1 cellular context compared by ENCODE assay signal in the genomic region with DNA sequence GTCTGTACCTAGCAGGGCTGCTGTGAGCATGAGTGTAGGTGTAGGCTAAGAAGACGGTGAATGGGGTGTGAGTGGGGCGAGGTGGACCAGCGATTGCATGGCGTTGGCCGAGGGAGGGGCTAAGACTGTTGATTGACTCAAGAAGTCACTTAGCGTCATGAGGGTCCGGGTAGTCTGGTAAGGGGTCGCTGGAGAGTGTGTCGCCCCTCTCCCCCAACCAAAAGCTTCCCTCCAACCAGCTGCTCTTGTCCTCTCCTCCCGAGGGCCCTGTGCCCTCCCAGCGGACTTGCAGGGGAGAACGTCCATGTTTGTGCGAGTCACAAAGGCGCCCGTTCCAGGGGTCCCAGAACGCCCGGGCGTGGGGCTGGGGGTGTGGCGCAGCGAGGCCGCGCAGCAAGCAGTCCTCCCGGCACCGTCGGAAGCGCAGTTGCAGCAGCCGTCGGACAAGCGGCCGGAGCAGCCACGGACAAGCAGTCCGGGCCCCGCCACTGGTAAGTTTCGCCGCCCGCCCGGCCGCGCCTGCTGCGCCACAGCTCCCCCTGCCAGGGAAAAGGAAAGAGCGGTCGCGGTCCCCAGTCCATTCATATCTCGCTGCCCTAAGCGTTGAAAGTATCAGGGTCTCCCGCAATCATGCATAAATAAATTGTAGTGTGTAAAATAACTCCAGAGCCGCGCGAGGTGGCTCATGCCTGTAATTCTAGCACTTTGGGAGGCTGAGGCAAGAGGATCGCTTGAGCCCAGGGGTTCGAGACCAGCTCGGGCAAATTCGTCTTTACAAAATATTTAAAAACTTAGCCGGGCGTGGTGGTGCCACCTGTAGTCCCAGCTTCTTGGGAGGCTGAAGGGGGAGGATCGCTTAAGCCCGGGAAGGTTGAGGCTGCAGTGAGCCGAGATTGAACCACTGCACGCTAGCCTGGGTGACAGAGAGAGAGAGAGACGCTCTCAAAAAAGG.
TF ChIP-seq lines count a peak whose summit lies in the region.

TSS of gene CCDC63 (plus strand) at position 373 of the 952 bp plus-strand sequence. CDS start 5,968 bp downstream, outside the sequence.

TF ChIP-seq in endothelial cell of umbilical vein, 7 proteins besides CTCF, POLR2A, EP300 and RAD21 (continued from another document):
- no peak for TF ChIP-seq MAX (IDR thresholded peaks at IDR 0.05; ENCODE audit: insufficient read depth, insufficient read length)
- no peak for TF ChIP-seq JUN (IDR thresholded peaks at IDR 0.05; ENCODE audit: borderline replicate concordance, insufficient read depth, insufficient read length, low read depth)
- TF ChIP-seq MYC (IDR thresholded peaks at IDR 0.05; ENCODE audit: low read depth, low read length), result no peak
- no peak for TF ChIP-seq GATA2 (IDR thresholded peaks at IDR 0.05; ENCODE audit: insufficient read depth, insufficient read length, low read depth, low read length)
